Comparison of ENCODE assay signal across 14 cellular contexts in genomic region chr1:15941899-15942660, GRCh38. TPM values are rescaled to one million over a fixed set of nuclear protein-coding genes. Genes with fewer than 3 reads are reported as not detected.
DNase-seq lines count a peak whose midpoint lies in the region; ATAC-seq, FAIRE-seq and TF ChIP-seq lines count a peak whose summit lies in the region.
"Had no signal": no experiment of that assay in that cellular context is flagged by ENCODE, and none has a peak within 500 bp of the region (broad histone marks: within the 10 kb centered on the region; RNA-seq: fewer than 3 reads in every experiment).

No MANE protein-coding gene starts in this region.

- TF ChIP-seq EP300 in HepG2 (IDR thresholded peaks at IDR 0.05; ENCODE audit: low read depth in 2 of 2, low read length in 2 of 2) = no peak
- no peak for TF ChIP-seq EP300 in HepG2 (CRISPR knock-in tag; IDR thresholded peaks at IDR 0.05; ENCODE audit: borderline replicate concordance)
- no peak for TF ChIP-seq EP300 in gastroesophageal sphincter (IDR thresholded peaks at IDR 0.05)

- no peak overlapping the region for H3K9ac ChIP-seq in HepG2 (ENCODE audit: insufficient read depth, low read depth, low read length)

- no TSS peak for BruUV-seq in HepG2 (replicated peaks; lab: Mats Ljungman, UMichigan)

- TF ChIP-seq CTCF in HepG2 (CRISPR knock-in tag; IDR thresholded peaks at IDR 0.05) (no peak), thoracic aorta (IDR thresholded peaks at IDR 0.05) (no peak), gastroesophageal sphincter (IDR thresholded peaks at IDR 0.05) (no peak), GM13977 (IDR thresholded peaks at IDR 0.05; ENCODE audit: extremely low read depth, insufficient read depth, missing control alignments) (no peak)

- in situ Hi-C loops in HepG2 (cut with HindIII; ENCODE audit: extremely low pct_ligation_motif_present, low pct_unique_long_range_greater_than_20kb) (no loop called here), GM13977 (cut with MboI; ENCODE audit: low pct_unique_long_range_greater_than_20kb, low sequenced_read_pairs, unreplicated experiment) (no loop called here)

- peak overlapping the region; percentile 35 for H3K27ac Mint-ChIP-seq in activated naive CD8-positive, alpha-beta T cell treated with anti-CD3 and anti-CD28 coated beads, Interleukin-2, amount 50 U/mL, for 24 hours
- H3K27ac Mint-ChIP-seq: GM23338 had no signal

- WGBS in HepG2 (ENCODE audit: low lambda C conversion rate) = 100% methylated on average over 11 of the region's 32 CpGs
- 20 to 94% methylated on average over 1 to 8 of the region's 32 CpGs for WGBS in gastroesophageal sphincter (ENCODE audit: low coverage in 1 of 2), 2 donors

- H3K4me3 Mint-ChIP-seq in activated naive CD8-positive, alpha-beta T cell treated with anti-CD3 and anti-CD28 coated beads, Interleukin-2, amount 50 U/mL, for 24 hours = no peak overlapping the region
- H3K4me3 Mint-ChIP-seq: GM23338 had no signal

- no peak overlapping the region for H2AFZ ChIP-seq in HepG2 (ENCODE audit: low read length)
- H2AFZ ChIP-seq: GM23338 had no signal

- intact Hi-C loops in HepG2 (cut with micrococcal nuclease; ENCODE audit: unreplicated experiment) = no loop called here

- DNase-seq in activated effector memory CD4-positive, alpha-beta T cell treated with anti-CD3 and anti-CD28 coated beads, Interleukin-2, amount 50 U/mL, for 16 hours = peak; percentile 62
- no peak for DNase-seq in activated effector memory CD4-positive, alpha-beta T cell treated with Interleukin-2 at 50 U/mL for 16 hours
- DNase-seq in activated naive CD8-positive, alpha-beta T cell treated with anti-CD3 and anti-CD28 coated beads, Interleukin-2, amount 50 U/mL, for 24 hours = no peak
- no peak for DNase-seq in HepG2 (ENCODE audit: low spot score)
- DNase-seq in thoracic aorta (ENCODE audit: low spot score) = no peak
- DNase-seq in GM13977 (ENCODE audit: low spot score) = no peak
- DNase-seq: Caco-2, cortex of kidney, NCI-H1930, NCI-H526 had no signal

- no peak overlapping the region for H3K4me2 ChIP-seq in HepG2 (ENCODE audit: low read depth, low read length)
- H3K4me2 ChIP-seq: GM23338 had no signal

- CTCF ChIA-PET in HepG2 (lab: Yijun Ruan, JAX; ENCODE audit: low intra/inter-chr PET ratio, low total read pairs) = no interaction called here

- H3K9me3 Mint-ChIP-seq in activated naive CD8-positive, alpha-beta T cell treated with anti-CD3 and anti-CD28 coated beads, Interleukin-2, amount 50 U/mL, for 24 hours = no peaks in the 10 kb centered on the region
- H3K9me3 Mint-ChIP-seq: GM23338 had no signal

- peaks cover 7% of the 10 kb centered on the region; the same call in 1 of the 2 replicates for H4K20me1 ChIP-seq in HepG2 (ENCODE audit: insufficient read depth, low read length)

- peaks cover 38 to 74% of the 10 kb centered on the region in 2 experiments; a peak in 4 of 5 replicates for H3K36me3 ChIP-seq in HepG2 (replicated peaks in 1 of 2; ENCODE audit: control insufficient read depth in 1 of 2, insufficient read depth in 2 of 2, low read length in 2 of 2)
- H3K36me3 ChIP-seq in thoracic aorta = peaks cover 72% of the 10 kb centered on the region
- H3K36me3 ChIP-seq in gastroesophageal sphincter = peaks cover 0 to 100% of the 10 kb centered on the region in 2 donors

- H3K27ac ChIP-seq in HepG2 (ENCODE audit: extremely low read length, insufficient read depth, low read length) = no peak overlapping the region
- H3K27ac ChIP-seq in thoracic aorta = peak overlapping the region; percentile 49 to 63
- peak overlapping the region in 2 of 4 donors; percentile 33 to 46 for H3K27ac ChIP-seq in gastroesophageal sphincter

- POLR2A ChIA-PET in HepG2 (lab: Yijun Ruan, JAX) = no interaction called here

- peaks cover 26% of the 10 kb centered on the region for H3K4me1 ChIP-seq in HepG2 (ENCODE audit: insufficient read depth, low read length)
- H3K4me1 ChIP-seq in thoracic aorta (ENCODE audit: control insufficient read depth in 1 of 2, low read depth in 2 of 2) = peaks cover 5 to 45% of the 10 kb centered on the region in 2 donors
- peaks cover 0 to 28% (median 11%) of the 10 kb centered on the region in 3 donors for H3K4me1 ChIP-seq in gastroesophageal sphincter
- H3K4me1 ChIP-seq: Caco-2 had no signal

- H3K27me3 Mint-ChIP-seq in activated naive CD8-positive, alpha-beta T cell treated with anti-CD3 and anti-CD28 coated beads, Interleukin-2, amount 50 U/mL, for 24 hours = no peaks in the 10 kb centered on the region

- no peaks in the 10 kb centered on the region for H3K27me3 ChIP-seq in HepG2 (ENCODE audit: control insufficient read depth in 1 of 2, insufficient read depth in 2 of 2, low read length in 2 of 2)
- no peaks in the 10 kb centered on the region for H3K27me3 ChIP-seq in thoracic aorta (replicated peaks; ENCODE audit: insufficient read depth)
- no peaks in the 10 kb centered on the region for H3K27me3 ChIP-seq in gastroesophageal sphincter
- H3K27me3 ChIP-seq: adrenal gland had no signal

- H3K9me3 ChIP-seq in HepG2 (ENCODE audit: low read length) (no peaks in the 10 kb centered on the region), thoracic aorta (no peaks in the 10 kb centered on the region), gastroesophageal sphincter (no peaks in the 10 kb centered on the region)
- H3K9me3 ChIP-seq: adrenal gland, Caco-2 had no signal

- TF ChIP-seq RAD21 in HepG2 (CRISPR knock-in tag; IDR thresholded peaks at IDR 0.05) = no peak

- FAIRE-seq in HepG2 (lab: Jason Lieb, UNC) = no peak

- H3K4me3 ChIP-seq in HepG2 (replicated peaks in 1 of 3; ENCODE audit: insufficient read depth in 1 of 3, low read depth in 2 of 3, low read length in 3 of 3) = no peak overlapping the region
- H3K4me3 ChIP-seq in thoracic aorta = no peak overlapping the region
- no peak overlapping the region for H3K4me3 ChIP-seq in gastroesophageal sphincter
- H3K4me3 ChIP-seq: adrenal gland, GM23338 had no signal

- H3K36me3 Mint-ChIP-seq in activated naive CD8-positive, alpha-beta T cell treated with anti-CD3 and anti-CD28 coated beads, Interleukin-2, amount 50 U/mL, for 24 hours (ENCODE audit: low read depth) = peaks cover 34% of the 10 kb centered on the region

- TF ChIP-seq POLR2A in HepG2 (IDR thresholded peaks at IDR 0.05; ENCODE audit: insufficient read depth in 1 of 2, low read depth in 2 of 2, low read length in 2 of 2) (no peak), gastroesophageal sphincter (IDR thresholded peaks at IDR 0.05) (no peak)

- no peak for ATAC-seq in activated naive CD8-positive, alpha-beta T cell treated with anti-CD3 and anti-CD28 coated beads, Interleukin-2, amount 50 U/mL, for 24 hours
- ATAC-seq in HepG2 = no peak
- ATAC-seq in thoracic aorta (ENCODE audit: insufficient number of reproducible peaks, low FRiP score, low read depth) = no peak
- no peak for ATAC-seq in gastroesophageal sphincter
- ATAC-seq in HG02973 (IDR thresholded peaks at IDR 0.05; ENCODE audit: unreplicated experiment) = no peak
- ATAC-seq: GM23338 had no signal

- H3K79me2 ChIP-seq in HepG2 (ENCODE audit: insufficient read depth, low read length) = no peaks in the 10 kb centered on the region

- peaks cover 18% of the 10 kb centered on the region for H3K4me1 Mint-ChIP-seq in activated naive CD8-positive, alpha-beta T cell treated with anti-CD3 and anti-CD28 coated beads, Interleukin-2, amount 50 U/mL, for 24 hours

TF ChIP-seq in HepG2, 621 proteins besides CTCF, POLR2A, EP300 and RAD21:
- TF ChIP-seq SETDB1 (CRISPR knock-in tag; IDR thresholded peaks at IDR 0.05; ENCODE audit: borderline replicate concordance) = no peak
- no peak for TF ChIP-seq ARNT (IDR thresholded peaks at IDR 0.05)
- no peak for TF ChIP-seq ZNF546 (CRISPR knock-in tag; conservative IDR thresholded peaks at IDR 0.05)
- TF ChIP-seq ZNF30 (CRISPR knock-in tag; IDR thresholded peaks at IDR 0.05) = no peak
- peak; percentile 32 for TF ChIP-seq AGO2 (optimal IDR thresholded peaks at IDR 0.05; ENCODE audit: low read depth, low read length)
- TF ChIP-seq FOSL1 (CRISPR knock-in tag; IDR thresholded peaks at IDR 0.05; ENCODE audit: borderline replicate concordance) = no peak

RNA-seq across cellular contexts. Expression of gene ZBTB17, which starts 33.8 kb away (rescaled TPM):
- total RNA-seq in HepG2 (2016; rRNA removed; fragmentation: Illumina TruSeq; extraction: Trizol) (10.1 and 16.7 TPM in 2 replicates), thoracic aorta (10 to 100 TPM; 42.9 to 46.5 TPM), gastroesophageal sphincter (10 to 100 TPM; 24.0 to 65.7 (median 29.0) TPM)
- total RNA-seq in HepG2 (2016; cell fraction: cytosol; rRNA removed; fragmentation: Illumina TruSeq; extraction: Trizol; ENCODE audit: low read depth) = 7.6 and 9.2 TPM in 2 replicates
- total RNA-seq in HepG2 (2016; cell fraction: insoluble cytoplasmic fraction; rRNA removed; fragmentation: Illumina TruSeq; extraction: Trizol) = 11.2 and 19.1 TPM in 2 replicates
- total RNA-seq in HepG2 (2016; cell fraction: membrane; rRNA removed; fragmentation: Illumina TruSeq; extraction: Trizol) = 9.9 and 11.1 TPM in 2 replicates
- 17.0 and 18.5 TPM in 2 replicates for total RNA-seq in HepG2 (2016; cell fraction: nucleus; rRNA removed; fragmentation: Illumina TruSeq; extraction: Trizol)
- polyA plus RNA-seq in HepG2 (2011; rRNA removed) = 17.0 and 21.0 TPM in 2 replicates
- 10.1 and 18.8 TPM in 2 replicates for polyA plus RNA-seq in HepG2 (2011; cell fraction: cytosol; rRNA removed)
- 96.3 and 129 TPM in 2 replicates for polyA plus RNA-seq in HepG2 (2011; cell fraction: nucleus; rRNA removed)
- 7.7 and 12.7 TPM in 2 replicates for polyA plus RNA-seq in HepG2 (2012)
- 3.5 and 3.6 TPM in 2 replicates for polyA plus RNA-seq in HepG2 (2016; cell fraction: cytosol; fragmentation: Illumina TruSeq; extraction: Trizol; ENCODE audit: low read depth)
- polyA plus RNA-seq in HepG2 (2016; cell fraction: insoluble cytoplasmic fraction; fragmentation: Illumina TruSeq; extraction: Trizol; ENCODE audit: low read depth) = 11.1 and 12.0 TPM in 2 replicates
- 6.7 and 7.4 TPM in 2 replicates for polyA plus RNA-seq in HepG2 (2016; cell fraction: membrane; fragmentation: Illumina TruSeq; extraction: Trizol; ENCODE audit: low read depth)
- polyA plus RNA-seq in HepG2 (2016; cell fraction: nucleus; fragmentation: Illumina TruSeq; extraction: Trizol; ENCODE audit: insufficient read depth, low read depth) = 36.9 and 37.2 TPM in 2 replicates
- 46.0 and 46.5 TPM in 2 replicates for polyA minus RNA-seq in HepG2 (2011; rRNA and poly(A)+ RNA removed; ENCODE audit: low replicate concordance)
- polyA minus RNA-seq in HepG2 (2011; cell fraction: cytosol; rRNA and poly(A)+ RNA removed) = 6.1 and 9.8 TPM in 2 replicates
- polyA minus RNA-seq in HepG2 (2011; cell fraction: nucleus; rRNA and poly(A)+ RNA removed) = 14.4 and 22.9 TPM in 2 replicates
